In genomic region chr9:130766031-130766903, GRCh38 we compare ENCODE assay signal across 8 cellular contexts.
A peak's percentile ranks its signal among the peaks of the same experiment; 100 is the strongest.
DNase-seq lines count a peak whose midpoint lies in the region; ATAC-seq, FAIRE-seq and TF ChIP-seq lines count a peak whose summit lies in the region.

No MANE protein-coding gene starts in this region.

- H3K4me1 Mint-ChIP-seq in chondrocyte (ENCODE audit: low read depth): peaks cover 51% of the 10 kb centered on the region
- peaks cover 26 to 53% (median 46%) of the 10 kb centered on the region in 7 donors for H3K4me1 Mint-ChIP-seq in naive thymus-derived CD4-positive, alpha-beta T cell

- H3K36me3 ChIP-seq in naive thymus-derived CD4-positive, alpha-beta T cell (ENCODE audit: control insufficient read depth in 2 of 3, insufficient read depth in 3 of 3, low read length in 3 of 3): no peaks in the 10 kb centered on the region
- no peaks in the 10 kb centered on the region for H3K36me3 ChIP-seq in aorta (ENCODE audit: control insufficient read depth in 1 of 2, insufficient read depth in 2 of 2, low read length in 1 of 2)

- POLR2A ChIA-PET in naive thymus-derived CD4-positive, alpha-beta T cell (lab: Charles Lee): no interaction called here

- ATAC-seq in naive thymus-derived CD4-positive, alpha-beta T cell: no peak
- ATAC-seq in aorta (ENCODE audit: low FRiP score) (peak; percentile 59), HG02840 (IDR thresholded peaks at IDR 0.05; ENCODE audit: low FRiP score, unreplicated experiment) (no peak)

- H3K9me3 ChIP-seq in naive thymus-derived CD4-positive, alpha-beta T cell (ENCODE audit: control insufficient read depth in 2 of 3, low read length in 3 of 3): no peaks in the 10 kb centered on the region
- no peaks in the 10 kb centered on the region for H3K9me3 ChIP-seq in aorta (ENCODE audit: control insufficient read depth, low read length)

- H3K4me3 ChIP-seq in naive thymus-derived CD4-positive, alpha-beta T cell (ENCODE audit: low read length): no peak overlapping the region
- no peak overlapping the region for H3K4me3 ChIP-seq in aorta (ENCODE audit: low read length in 2 of 2)

- no peak for TF ChIP-seq CTCF in chondrocyte (IDR thresholded peaks at IDR 0.05)

- WGBS in aorta, 2 donors: 39 to 44% methylated on average over 18 of the region's 18 CpGs

- CTCF ChIA-PET in naive thymus-derived CD4-positive, alpha-beta T cell (lab: Charles Lee): no interaction called here

- DNase-seq in stimulated activated CD4-positive, alpha-beta T cell treated with anti-CD3 and anti-CD28 coated beads, Interleukin-1b, Interleukin-23, amount 100 ng/mL, for 48 hours: peak; percentile 19
- no peak for DNase-seq in stimulated activated CD4-positive, alpha-beta T cell treated with anti-CD3 and anti-CD28 coated beads, Interleukin-12 subunit alpha, Interleukin-12 subunit beta, amount 100 ng/mL, for 4 hours
- DNase-seq in chondrocyte (ENCODE audit: low spot score) (no peak), aorta (peak; percentile 54 to 79), NCI-H1417 treated with DMSO at 0.1 percent for 48 hours (lab: John Stamatoyannopoulos, UW) (no peak), frontal cortex (ENCODE audit: low spot score in 2 of 2) (no peak)
- no peak for DNase-seq in naive thymus-derived CD4-positive, alpha-beta T cell

- H3K27ac Mint-ChIP-seq in chondrocyte (ENCODE audit: unreplicated experiment): peak overlapping the region; percentile 52
- H3K27ac Mint-ChIP-seq in naive thymus-derived CD4-positive, alpha-beta T cell: peak overlapping the region in 6 of 9 donors; percentile 21 to 54 (median 34)

- H3K4me3 Mint-ChIP-seq in chondrocyte (ENCODE audit: unreplicated experiment): no peak overlapping the region
- no peak overlapping the region for H3K4me3 Mint-ChIP-seq in naive thymus-derived CD4-positive, alpha-beta T cell

- H3K4me1 ChIP-seq in naive thymus-derived CD4-positive, alpha-beta T cell (ENCODE audit: control insufficient read depth in 2 of 2, insufficient read depth in 2 of 2, low read length in 2 of 2): peaks cover 0 to 8% of the 10 kb centered on the region in 2 donors
- no peaks in the 10 kb centered on the region for H3K4me1 ChIP-seq in aorta (ENCODE audit: control insufficient read depth in 1 of 2, insufficient read depth in 2 of 2, low read length in 2 of 2)

- FAIRE-seq in frontal cortex (lab: Jason Lieb, UNC): no peak

- no peak overlapping the region for H3K27ac ChIP-seq in naive thymus-derived CD4-positive, alpha-beta T cell (ENCODE audit: low read depth, low read length)
- H3K27ac ChIP-seq in aorta (ENCODE audit: low read depth in 1 of 2, low read length in 2 of 2): no peak overlapping the region

- intact Hi-C loops in naive thymus-derived CD4-positive, alpha-beta T cell (cut with micrococcal nuclease): no loop called here
- intact Hi-C loops in aorta (cut with DNase I): loop anchor here in 1 of 2 donors (5.0 kb wide), 1 partner anchor 176 kb away; no protein-coding TSS in a partner anchor

- no peaks in the 10 kb centered on the region for H3K9me3 Mint-ChIP-seq in chondrocyte (ENCODE audit: low read depth)
- no peaks in the 10 kb centered on the region for H3K9me3 Mint-ChIP-seq in naive thymus-derived CD4-positive, alpha-beta T cell

- no peaks in the 10 kb centered on the region for H3K27me3 Mint-ChIP-seq in chondrocyte (ENCODE audit: low read depth)
- no peaks in the 10 kb centered on the region for H3K27me3 Mint-ChIP-seq in naive thymus-derived CD4-positive, alpha-beta T cell

- no peaks in the 10 kb centered on the region for H3K27me3 ChIP-seq in naive thymus-derived CD4-positive, alpha-beta T cell (ENCODE audit: control insufficient read depth in 2 of 2, insufficient read depth in 2 of 2, low read length in 2 of 2)
- no peaks in the 10 kb centered on the region for H3K27me3 ChIP-seq in aorta (ENCODE audit: control insufficient read depth in 1 of 2, insufficient read depth in 2 of 2, low read length in 1 of 2)

- H3K36me3 Mint-ChIP-seq in chondrocyte (ENCODE audit: low read depth): no peaks in the 10 kb centered on the region
- peaks cover 0 to 6% (median 0%) of the 10 kb centered on the region in 5 donors for H3K36me3 Mint-ChIP-seq in naive thymus-derived CD4-positive, alpha-beta T cell

Comparison
In these comparisons a context has a peak if more than half of its experiments do, and no peak if none do; other contexts are left out.
1. DNase-seq: peak in stimulated activated CD4-positive, alpha-beta T cell treated with anti-CD3 and anti-CD28 coated beads, Interleukin-1b, Interleukin-23, amount 100 ng/mL, for 48 hours (single experiment) and aorta (2 of 2); none in stimulated activated CD4-positive, alpha-beta T cell treated with anti-CD3 and anti-CD28 coated beads, Interleukin-12 subunit alpha, Interleukin-12 subunit beta, amount 100 ng/mL, for 4 hours (single experiment), chondrocyte (single experiment), naive thymus-derived CD4-positive, alpha-beta T cell (0 of 9), NCI-H1417 treated with DMSO at 0.1 percent for 48 hours (single experiment) and frontal cortex (0 of 2).